2 cellular contexts compared by ENCODE assay signal in the genomic region with DNA sequence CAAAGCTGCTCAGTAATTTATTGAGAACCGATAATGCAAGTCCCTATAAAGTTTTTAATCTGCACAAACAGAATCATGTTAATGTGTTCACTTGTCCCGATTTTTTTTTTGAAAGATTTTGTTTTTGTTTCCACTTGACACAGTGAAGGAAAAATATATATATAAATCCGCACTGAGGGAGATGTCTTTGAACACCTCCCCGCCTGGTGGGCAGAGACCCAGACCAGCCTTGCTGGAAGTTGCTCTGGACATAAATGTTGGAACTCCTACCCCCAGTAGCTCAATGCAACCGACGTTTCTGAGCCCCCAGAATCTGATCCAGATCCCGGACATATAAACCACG.
TF ChIP-seq lines count a peak whose summit lies in the region.

No MANE protein-coding gene starts in this region.

TF ChIP-seq in GM23338, 12 proteins besides CTCF, POLR2A, EP300 and RAD21 (continued from another document):
- TF ChIP-seq, protein P1, sequence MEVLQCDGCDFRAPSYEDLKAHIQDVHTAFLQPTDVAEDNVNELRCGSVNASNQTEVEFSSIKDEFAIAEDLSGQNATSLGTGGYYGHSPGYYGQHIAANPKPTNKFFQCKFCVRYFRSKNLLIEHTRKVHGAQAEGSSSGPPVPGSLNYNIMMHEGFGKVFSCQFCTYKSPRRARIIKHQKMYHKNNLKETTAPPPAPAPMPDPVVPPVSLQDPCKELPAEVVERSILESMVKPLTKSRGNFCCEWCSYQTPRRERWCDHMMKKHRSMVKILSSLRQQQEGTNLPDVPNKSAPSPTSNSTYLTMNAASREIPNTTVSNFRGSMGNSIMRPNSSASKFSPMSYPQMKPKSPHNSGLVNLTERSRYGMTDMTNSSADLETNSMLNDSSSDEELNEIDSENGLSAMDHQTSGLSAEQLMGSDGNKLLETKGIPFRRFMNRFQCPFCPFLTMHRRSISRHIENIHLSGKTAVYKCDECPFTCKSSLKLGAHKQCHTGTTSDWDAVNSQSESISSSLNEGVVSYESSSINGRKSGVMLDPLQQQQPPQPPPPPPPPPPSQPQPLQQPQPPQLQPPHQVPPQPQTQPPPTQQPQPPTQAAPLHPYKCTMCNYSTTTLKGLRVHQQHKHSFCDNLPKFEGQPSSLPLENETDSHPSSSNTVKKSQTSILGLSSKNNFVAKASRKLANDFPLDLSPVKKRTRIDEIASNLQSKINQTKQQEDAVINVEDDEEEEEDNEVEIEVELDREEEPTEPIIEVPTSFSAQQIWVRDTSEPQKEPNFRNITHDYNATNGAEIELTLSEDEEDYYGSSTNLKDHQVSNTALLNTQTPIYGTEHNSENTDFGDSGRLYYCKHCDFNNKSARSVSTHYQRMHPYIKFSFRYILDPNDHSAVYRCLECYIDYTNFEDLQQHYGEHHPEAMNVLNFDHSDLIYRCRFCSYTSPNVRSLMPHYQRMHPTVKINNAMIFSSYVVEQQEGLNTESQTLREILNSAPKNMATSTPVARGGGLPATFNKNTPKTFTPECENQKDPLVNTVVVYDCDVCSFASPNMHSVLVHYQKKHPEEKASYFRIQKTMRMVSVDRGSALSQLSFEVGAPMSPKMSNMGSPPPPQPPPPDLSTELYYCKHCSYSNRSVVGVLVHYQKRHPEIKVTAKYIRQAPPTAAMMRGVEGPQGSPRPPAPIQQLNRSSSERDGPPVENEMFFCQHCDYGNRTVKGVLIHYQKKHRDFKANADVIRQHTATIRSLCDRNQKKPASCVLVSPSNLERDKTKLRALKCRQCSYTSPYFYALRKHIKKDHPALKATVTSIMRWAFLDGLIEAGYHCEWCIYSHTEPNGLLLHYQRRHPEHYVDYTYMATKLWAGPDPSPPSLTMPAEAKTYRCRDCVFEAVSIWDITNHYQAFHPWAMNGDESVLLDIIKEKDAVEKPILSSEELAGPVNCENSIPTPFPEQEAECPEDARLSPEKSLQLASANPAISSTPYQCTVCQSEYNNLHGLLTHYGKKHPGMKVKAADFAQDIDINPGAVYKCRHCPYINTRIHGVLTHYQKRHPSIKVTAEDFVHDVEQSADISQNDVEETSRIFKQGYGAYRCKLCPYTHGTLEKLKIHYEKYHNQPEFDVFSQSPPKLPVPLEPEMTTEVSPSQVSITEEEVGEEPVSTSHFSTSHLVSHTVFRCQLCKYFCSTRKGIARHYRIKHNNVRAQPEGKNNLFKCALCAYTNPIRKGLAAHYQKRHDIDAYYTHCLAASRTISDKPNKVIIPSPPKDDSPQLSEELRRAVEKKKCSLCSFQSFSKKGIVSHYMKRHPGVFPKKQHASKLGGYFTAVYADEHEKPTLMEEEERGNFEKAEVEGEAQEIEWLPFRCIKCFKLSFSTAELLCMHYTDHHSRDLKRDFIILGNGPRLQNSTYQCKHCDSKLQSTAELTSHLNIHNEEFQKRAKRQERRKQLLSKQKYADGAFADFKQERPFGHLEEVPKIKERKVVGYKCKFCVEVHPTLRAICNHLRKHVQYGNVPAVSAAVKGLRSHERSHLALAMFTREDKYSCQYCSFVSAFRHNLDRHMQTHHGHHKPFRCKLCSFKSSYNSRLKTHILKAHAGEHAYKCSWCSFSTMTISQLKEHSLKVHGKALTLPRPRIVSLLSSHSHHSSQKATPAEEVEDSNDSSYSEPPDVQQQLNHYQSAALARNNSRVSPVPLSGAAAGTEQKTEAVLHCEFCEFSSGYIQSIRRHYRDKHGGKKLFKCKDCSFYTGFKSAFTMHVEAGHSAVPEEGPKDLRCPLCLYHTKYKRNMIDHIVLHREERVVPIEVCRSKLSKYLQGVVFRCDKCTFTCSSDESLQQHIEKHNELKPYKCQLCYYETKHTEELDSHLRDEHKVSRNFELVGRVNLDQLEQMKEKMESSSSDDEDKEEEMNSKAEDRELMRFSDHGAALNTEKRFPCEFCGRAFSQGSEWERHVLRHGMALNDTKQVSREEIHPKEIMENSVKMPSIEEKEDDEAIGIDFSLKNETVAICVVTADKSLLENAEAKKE (CRISPR knock-in tag; IDR thresholded peaks at IDR 0.05), result no peak
- TF ChIP-seq EZH2 (IDR thresholded peaks at IDR 0.05; ENCODE audit: low read depth, unreplicated experiment) (no peak), POLR2AphosphoS5 (IDR thresholded peaks at IDR 0.05; ENCODE audit: low read depth) (no peak), EZH2phosphoT487 (IDR thresholded peaks at IDR 0.05; ENCODE audit: unreplicated experiment) (no peak), CREB1 (CRISPR knock-in tag; IDR thresholded peaks at IDR 0.05; ENCODE audit: low read depth) (no peak), NANOG (IDR thresholded peaks at IDR 0.05; ENCODE audit: borderline replicate concordance) (no peak)
- TF ChIP-seq, protein P2, sequence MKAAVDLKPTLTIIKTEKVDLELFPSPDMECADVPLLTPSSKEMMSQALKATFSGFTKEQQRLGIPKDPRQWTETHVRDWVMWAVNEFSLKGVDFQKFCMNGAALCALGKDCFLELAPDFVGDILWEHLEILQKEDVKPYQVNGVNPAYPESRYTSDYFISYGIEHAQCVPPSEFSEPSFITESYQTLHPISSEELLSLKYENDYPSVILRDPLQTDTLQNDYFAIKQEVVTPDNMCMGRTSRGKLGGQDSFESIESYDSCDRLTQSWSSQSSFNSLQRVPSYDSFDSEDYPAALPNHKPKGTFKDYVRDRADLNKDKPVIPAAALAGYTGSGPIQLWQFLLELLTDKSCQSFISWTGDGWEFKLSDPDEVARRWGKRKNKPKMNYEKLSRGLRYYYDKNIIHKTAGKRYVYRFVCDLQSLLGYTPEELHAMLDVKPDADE (IDR thresholded peaks at IDR 0.05), result no peak

TF ChIP-seq in WTC11, 78 proteins besides CTCF, POLR2A, EP300 and RAD21 (continued from another document):
- TF ChIP-seq ESRRA (CRISPR knock-in tag; IDR thresholded peaks at IDR 0.05; ENCODE audit: borderline replicate concordance) (no peak), SP1 (CRISPR knock-in tag; conservative IDR thresholded peaks at IDR 0.05) (no peak), NFATC4 (CRISPR knock-in tag; IDR thresholded peaks at IDR 0.05) (no peak), ZBTB21 (CRISPR knock-in tag; IDR thresholded peaks at IDR 0.05; ENCODE audit: borderline replicate concordance) (no peak), NR1H2 (CRISPR knock-in tag; IDR thresholded peaks at IDR 0.05) (no peak)
- TF ChIP-seq, protein P3, sequence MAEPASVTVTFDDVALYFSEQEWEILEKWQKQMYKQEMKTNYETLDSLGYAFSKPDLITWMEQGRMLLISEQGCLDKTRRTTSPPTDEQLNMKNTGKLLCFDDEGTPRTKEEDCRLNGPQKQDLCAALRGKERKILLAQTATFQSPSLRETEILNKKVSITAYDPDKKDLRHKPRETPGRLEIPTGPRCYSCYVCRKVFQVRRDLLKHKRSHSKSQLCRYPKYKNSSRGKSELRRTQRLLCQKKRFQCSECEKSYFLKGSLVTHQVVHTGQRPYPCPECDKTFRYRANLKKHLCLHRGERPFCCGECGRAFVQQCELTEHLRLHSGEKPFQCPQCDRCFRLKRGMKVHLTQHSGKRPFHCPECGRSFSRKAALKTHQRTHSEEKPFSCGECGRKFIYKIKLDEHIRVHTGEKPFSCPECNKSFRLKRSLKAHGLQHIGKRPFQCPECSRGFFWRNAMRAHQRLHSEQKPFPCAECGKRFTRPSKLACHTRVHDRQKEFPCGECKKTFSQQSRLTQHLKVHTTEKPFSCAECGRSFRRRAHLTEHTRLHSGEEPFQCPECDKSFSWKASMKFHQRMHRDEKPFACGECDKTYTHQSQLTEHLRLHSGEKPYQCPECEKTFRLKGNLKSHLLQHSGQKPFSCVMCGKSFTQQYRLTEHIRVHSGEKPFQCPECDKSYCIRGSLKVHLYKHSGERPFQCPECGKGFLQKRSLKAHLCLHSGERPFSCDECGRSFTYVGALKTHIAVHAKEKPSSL (CRISPR knock-in tag; conservative IDR thresholded peaks at IDR 0.05), result no peak
- TF ChIP-seq, protein P4, sequence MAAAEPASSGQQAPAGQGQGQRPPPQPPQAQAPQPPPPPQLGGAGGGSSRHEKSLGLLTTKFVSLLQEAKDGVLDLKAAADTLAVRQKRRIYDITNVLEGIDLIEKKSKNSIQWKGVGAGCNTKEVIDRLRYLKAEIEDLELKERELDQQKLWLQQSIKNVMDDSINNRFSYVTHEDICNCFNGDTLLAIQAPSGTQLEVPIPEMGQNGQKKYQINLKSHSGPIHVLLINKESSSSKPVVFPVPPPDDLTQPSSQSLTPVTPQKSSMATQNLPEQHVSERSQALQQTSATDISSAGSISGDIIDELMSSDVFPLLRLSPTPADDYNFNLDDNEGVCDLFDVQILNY (CRISPR knock-in tag; IDR thresholded peaks at IDR 0.05), result no peak
- TF ChIP-seq, protein P5, sequence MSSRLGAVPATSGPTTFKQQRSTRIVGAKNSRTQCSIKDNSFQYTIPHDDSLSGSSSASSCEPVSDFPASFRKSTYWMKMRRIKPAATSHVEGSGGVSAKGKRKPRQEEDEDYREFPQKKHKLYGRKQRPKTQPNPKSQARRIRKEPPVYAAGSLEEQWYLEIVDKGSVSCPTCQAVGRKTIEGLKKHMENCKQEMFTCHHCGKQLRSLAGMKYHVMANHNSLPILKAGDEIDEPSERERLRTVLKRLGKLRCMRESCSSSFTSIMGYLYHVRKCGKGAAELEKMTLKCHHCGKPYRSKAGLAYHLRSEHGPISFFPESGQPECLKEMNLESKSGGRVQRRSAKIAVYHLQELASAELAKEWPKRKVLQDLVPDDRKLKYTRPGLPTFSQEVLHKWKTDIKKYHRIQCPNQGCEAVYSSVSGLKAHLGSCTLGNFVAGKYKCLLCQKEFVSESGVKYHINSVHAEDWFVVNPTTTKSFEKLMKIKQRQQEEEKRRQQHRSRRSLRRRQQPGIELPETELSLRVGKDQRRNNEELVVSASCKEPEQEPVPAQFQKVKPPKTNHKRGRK (CRISPR knock-in tag; IDR thresholded peaks at IDR 0.05; ENCODE audit: borderline replicate concordance), result no peak
- TF ChIP-seq, protein P6, sequence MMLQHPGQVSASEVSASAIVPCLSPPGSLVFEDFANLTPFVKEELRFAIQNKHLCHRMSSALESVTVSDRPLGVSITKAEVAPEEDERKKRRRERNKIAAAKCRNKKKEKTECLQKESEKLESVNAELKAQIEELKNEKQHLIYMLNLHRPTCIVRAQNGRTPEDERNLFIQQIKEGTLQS (CRISPR knock-in tag; conservative IDR thresholded peaks at IDR 0.05), result no peak
- TF ChIP-seq, protein P7, sequence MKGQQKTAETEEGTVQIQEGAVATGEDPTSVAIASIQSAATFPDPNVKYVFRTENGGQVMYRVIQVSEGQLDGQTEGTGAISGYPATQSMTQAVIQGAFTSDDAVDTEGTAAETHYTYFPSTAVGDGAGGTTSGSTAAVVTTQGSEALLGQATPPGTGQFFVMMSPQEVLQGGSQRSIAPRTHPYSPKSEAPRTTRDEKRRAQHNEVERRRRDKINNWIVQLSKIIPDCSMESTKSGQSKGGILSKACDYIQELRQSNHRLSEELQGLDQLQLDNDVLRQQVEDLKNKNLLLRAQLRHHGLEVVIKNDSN (CRISPR knock-in tag; IDR thresholded peaks at IDR 0.05), result no peak
- TF ChIP-seq, protein P8, sequence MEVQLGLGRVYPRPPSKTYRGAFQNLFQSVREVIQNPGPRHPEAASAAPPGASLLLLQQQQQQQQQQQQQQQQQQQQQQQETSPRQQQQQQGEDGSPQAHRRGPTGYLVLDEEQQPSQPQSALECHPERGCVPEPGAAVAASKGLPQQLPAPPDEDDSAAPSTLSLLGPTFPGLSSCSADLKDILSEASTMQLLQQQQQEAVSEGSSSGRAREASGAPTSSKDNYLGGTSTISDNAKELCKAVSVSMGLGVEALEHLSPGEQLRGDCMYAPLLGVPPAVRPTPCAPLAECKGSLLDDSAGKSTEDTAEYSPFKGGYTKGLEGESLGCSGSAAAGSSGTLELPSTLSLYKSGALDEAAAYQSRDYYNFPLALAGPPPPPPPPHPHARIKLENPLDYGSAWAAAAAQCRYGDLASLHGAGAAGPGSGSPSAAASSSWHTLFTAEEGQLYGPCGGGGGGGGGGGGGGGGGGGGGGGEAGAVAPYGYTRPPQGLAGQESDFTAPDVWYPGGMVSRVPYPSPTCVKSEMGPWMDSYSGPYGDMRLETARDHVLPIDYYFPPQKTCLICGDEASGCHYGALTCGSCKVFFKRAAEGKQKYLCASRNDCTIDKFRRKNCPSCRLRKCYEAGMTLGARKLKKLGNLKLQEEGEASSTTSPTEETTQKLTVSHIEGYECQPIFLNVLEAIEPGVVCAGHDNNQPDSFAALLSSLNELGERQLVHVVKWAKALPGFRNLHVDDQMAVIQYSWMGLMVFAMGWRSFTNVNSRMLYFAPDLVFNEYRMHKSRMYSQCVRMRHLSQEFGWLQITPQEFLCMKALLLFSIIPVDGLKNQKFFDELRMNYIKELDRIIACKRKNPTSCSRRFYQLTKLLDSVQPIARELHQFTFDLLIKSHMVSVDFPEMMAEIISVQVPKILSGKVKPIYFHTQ (CRISPR knock-in tag; IDR thresholded peaks at IDR 0.05), result no peak
- TF ChIP-seq, protein P9, sequence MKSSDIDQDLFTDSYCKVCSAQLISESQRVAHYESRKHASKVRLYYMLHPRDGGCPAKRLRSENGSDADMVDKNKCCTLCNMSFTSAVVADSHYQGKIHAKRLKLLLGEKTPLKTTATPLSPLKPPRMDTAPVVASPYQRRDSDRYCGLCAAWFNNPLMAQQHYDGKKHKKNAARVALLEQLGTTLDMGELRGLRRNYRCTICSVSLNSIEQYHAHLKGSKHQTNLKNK (CRISPR knock-in tag; IDR thresholded peaks at IDR 0.05), result no peak
